In the genomic region with DNA sequence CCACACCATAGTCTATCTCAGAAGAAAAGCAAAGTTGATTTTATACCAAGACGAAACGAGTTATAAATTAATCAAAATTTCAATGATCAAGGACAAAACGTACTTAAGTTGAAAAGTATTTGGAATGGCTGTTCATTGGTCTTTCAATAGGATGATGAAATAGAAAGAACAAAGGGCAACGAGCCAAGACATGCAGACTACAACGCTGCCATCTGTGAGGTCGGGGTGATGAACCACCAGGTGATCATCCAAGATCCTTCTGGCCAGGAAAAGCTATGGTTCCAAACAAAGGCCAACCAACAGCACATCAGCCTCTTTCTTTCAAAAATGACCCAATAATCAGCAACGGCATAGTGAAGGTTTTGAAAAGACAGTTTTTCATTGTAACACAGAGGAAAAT, we compare ENCODE assay signal across 21 cellular contexts. TPM values are rescaled to one million over a fixed set of nuclear protein-coding genes. Genes with fewer than 3 reads are reported as not detected.
DNase-seq lines count a peak whose midpoint lies in the region; ATAC-seq, FAIRE-seq and TF ChIP-seq lines count a peak whose summit lies in the region.
"Had no signal": no experiment of that assay in that cellular context is flagged by ENCODE, and none has a peak within 500 bp of the region (broad histone marks: within the 10 kb centered on the region; RNA-seq: fewer than 3 reads in every experiment).

No MANE protein-coding gene starts in this region.

- FAIRE-seq in H54 (lab: Jason Lieb, UNC): peak; percentile 23
- FAIRE-seq: GM18507 had no signal

- H3K4me3 ChIP-seq in WERI-Rb-1 (ENCODE audit: low read depth, low read length): no peak overlapping the region
- H3K4me3 ChIP-seq: GM23248, SJCRH30 had no signal

- no peaks in the 10 kb centered on the region for H3K36me3 ChIP-seq in WERI-Rb-1
- H3K36me3 ChIP-seq: SJCRH30 had no signal

- no peak for DNase-seq in H54 (ENCODE audit: insufficient read length, low spot score)
- DNase-seq in NCI-H446 (lab: John Stamatoyannopoulos, UW): peak; percentile 38 to 63
- no peak for DNase-seq in WERI-Rb-1
- peak; percentile 63 for DNase-seq in left lobe of liver (ENCODE audit: low spot score)
- DNase-seq in DMS153 (lab: John Stamatoyannopoulos, UW): no peak
- DNase-seq: Caco-2; CD4-positive, CD25-positive, alpha-beta regulatory T cell; DND-41; GM23248; KBM-7; NCI-H1092 treated with DMSO at 0.1 percent for 48 hours; NCI-H187 treated with DMSO at 0.1 percent for 48 hours; NCI-H2171 treated with DMSO at 0.1 percent for 48 hours; PC-3; SJCRH30; T-helper 17 cell had no signal

- H3K27me3 ChIP-seq in WERI-Rb-1 (ENCODE audit: insufficient read depth, low read depth, severe bottlenecking): no peaks in the 10 kb centered on the region
- H3K27me3 ChIP-seq: SJCRH30 had no signal

- TF ChIP-seq CTCF in WERI-Rb-1 (IDR thresholded peaks at IDR 0.05; ENCODE audit: low read depth, low read length): no peak

- TF ChIP-seq POLR2A in H54 (IDR thresholded peaks at IDR 0.05; ENCODE audit: low read depth, low read length): no peak

- ATAC-seq in left lobe of liver (peak; percentile 80), HG03097 (IDR thresholded peaks at IDR 0.05; ENCODE audit: low FRiP score, unreplicated experiment) (no peak), GM21390 (IDR thresholded peaks at IDR 0.05; ENCODE audit: unreplicated experiment) (no peak)
- ATAC-seq: HCT116, PC-3, T-helper 17 cell had no signal

- H3K9me3 ChIP-seq in WERI-Rb-1 (ENCODE audit: severe bottlenecking): no peaks in the 10 kb centered on the region
- H3K9me3 ChIP-seq: Caco-2, SJCRH30 had no signal

- H3K27ac ChIP-seq in WERI-Rb-1: 0 out of 2 replicates have a peak overlapping the region, but pooled peaks have one; percentile 28
- H3K27ac ChIP-seq: GM23248, RWPE1, SJCRH30 had no signal

RNA-seq across cellular contexts. Expression of gene PRELID2, which starts 7.9 kb away (rescaled TPM):
- total RNA-seq in left lobe of liver: 3.3 TPM

RNA-seq across cellular contexts. Expression of gene GRXCR2, which starts 45.5 kb away (rescaled TPM):
- total RNA-seq in left lobe of liver: not detected
- total RNA-seq: Caco-2; CD4-positive, CD25-positive, alpha-beta regulatory T cell; GM23248; PC-3; SJCRH30; T-helper 17 cell had no signal

Comparison
In these comparisons a context has a peak if more than half of its experiments do, and no peak if none do; other contexts are left out.
1. DNase-seq: peak in NCI-H446 (2 of 2) and left lobe of liver (single experiment); none in H54 (single experiment), WERI-Rb-1 (single experiment) and DMS153 (single experiment).